ENCODE assay signal across 8 cellular contexts in genomic region chr12:27635349-27635972, GRCh38.
DNase-seq lines count a peak whose midpoint lies in the region; ATAC-seq, FAIRE-seq and TF ChIP-seq lines count a peak whose summit lies in the region.

No MANE protein-coding gene starts in this region.

- H3K9me3 ChIP-seq in RWPE2 (ENCODE audit: severe bottlenecking), result no peaks in the 10 kb centered on the region

- in situ Hi-C loops in KBM-7 (cut with MboI; ENCODE audit: low pct_unique_long_range_greater_than_20kb, low sequenced_read_pairs), result no loop called here

- no peak overlapping the region for H3K4me3 ChIP-seq in RWPE2 (ENCODE audit: severe bottlenecking)

- TF ChIP-seq CTCF in D721Med (IDR thresholded peaks at IDR 0.05; ENCODE audit: insufficient read depth, missing control alignments), result peak; percentile 73
- TF ChIP-seq CTCF in RWPE2 (IDR thresholded peaks at IDR 0.05; ENCODE audit: poor library complexity, severe bottlenecking), result peak; percentile 61

- FAIRE-seq in D721Med (lab: Jason Lieb, UNC), result peak; percentile 51

- H3K4me1 ChIP-seq in RWPE2 (ENCODE audit: insufficient read depth, poor library complexity, severe bottlenecking), result no peaks in the 10 kb centered on the region

- H3K27ac ChIP-seq in RWPE2 (ENCODE audit: poor library complexity, severe bottlenecking), result no peak overlapping the region

- peaks cover 5% of the 10 kb centered on the region; the same call in 1 of the 2 replicates for H3K36me3 ChIP-seq in RWPE2 (ENCODE audit: low read depth)

- DNase-seq in D721Med (ENCODE audit: insufficient read length, low spot score) (no peak), KBM-7 (peak; percentile 39), RWPE2 (ENCODE audit: low spot score) (no peak), fibroblast of peridontal ligament (ENCODE audit: extremely low read depth) (peak; percentile 90), pons (ENCODE audit: low spot score) (peak; percentile 82)
- no peak for DNase-seq in activated CD4-positive, CD25-positive, alpha-beta regulatory T cell treated with anti-CD3 and anti-CD28 coated beads, Interleukin-2, amount 50 U/mL, for 72 hours
- DNase-seq in activated T-cell treated with anti-CD3 and anti-CD28 coated beads, Interleukin-2, amount 50 U/mL, for 48 hours, result no peak

- no peaks in the 10 kb centered on the region for H3K27me3 ChIP-seq in RWPE2 (ENCODE audit: insufficient read depth, poor library complexity, severe bottlenecking)

- ATAC-seq in RWPE2 (ENCODE audit: low read depth), result peak; percentile 41; the same call in 1 of the 3 replicates
- ATAC-seq in HG03139 (IDR thresholded peaks at IDR 0.05; ENCODE audit: unreplicated experiment), result no peak

Comparison
In these comparisons a context has a peak if more than half of its experiments do, and no peak if none do; other contexts are left out.
1. DNase-seq: peak in KBM-7 (single experiment), fibroblast of peridontal ligament (single experiment) and pons (single experiment); none in D721Med (single experiment), RWPE2 (single experiment), activated CD4-positive, CD25-positive, alpha-beta regulatory T cell treated with anti-CD3 and anti-CD28 coated beads, Interleukin-2, amount 50 U/mL, for 72 hours (single experiment) and activated T-cell treated with anti-CD3 and anti-CD28 coated beads, Interleukin-2, amount 50 U/mL, for 48 hours (0 of 2).